Comparison of ENCODE assay signal across 2 cellular contexts in the genomic region with DNA sequence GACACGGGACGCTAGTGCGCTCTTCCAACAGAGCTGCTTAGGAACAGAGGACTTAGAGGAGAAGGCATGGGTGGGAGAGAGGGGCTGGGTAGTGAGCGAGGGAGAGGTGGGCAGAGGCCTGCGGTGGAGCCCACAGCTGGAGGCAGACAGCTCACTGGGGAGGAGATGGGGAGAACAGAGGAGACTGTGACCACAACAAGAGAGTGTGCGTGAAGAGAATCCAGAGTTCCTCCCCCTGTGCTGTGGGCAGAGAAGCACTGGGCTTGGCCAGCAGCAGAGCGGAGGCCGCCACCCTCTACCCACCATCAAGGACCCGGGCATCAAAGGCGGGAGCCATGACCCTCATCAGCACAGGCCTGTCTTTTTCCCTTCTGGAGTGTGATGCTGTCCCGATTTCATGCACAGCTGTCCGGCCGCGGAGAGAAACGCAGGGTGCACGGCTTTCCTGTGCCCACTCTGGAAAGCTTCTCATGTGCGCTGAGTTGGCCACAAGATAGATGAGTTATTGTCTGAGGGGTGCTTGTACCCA.
TF ChIP-seq lines count a peak whose summit lies in the region.

No MANE protein-coding gene starts in this region.

TF ChIP-seq in GM23338, 12 proteins besides CTCF, POLR2A, EP300 and RAD21:
- TF ChIP-seq CREB1 (CRISPR knock-in tag; IDR thresholded peaks at IDR 0.05; ENCODE audit: low read depth) (no peak), NANOG (IDR thresholded peaks at IDR 0.05; ENCODE audit: borderline replicate concordance) (no peak), JUNB (IDR thresholded peaks at IDR 0.05; ENCODE audit: unreplicated experiment) (no peak), EZH2 (IDR thresholded peaks at IDR 0.05; ENCODE audit: low read depth, unreplicated experiment) (no peak)

TF ChIP-seq in H1, 55 proteins besides CTCF, POLR2A, EP300 and RAD21:
- TF ChIP-seq, protein P1, sequence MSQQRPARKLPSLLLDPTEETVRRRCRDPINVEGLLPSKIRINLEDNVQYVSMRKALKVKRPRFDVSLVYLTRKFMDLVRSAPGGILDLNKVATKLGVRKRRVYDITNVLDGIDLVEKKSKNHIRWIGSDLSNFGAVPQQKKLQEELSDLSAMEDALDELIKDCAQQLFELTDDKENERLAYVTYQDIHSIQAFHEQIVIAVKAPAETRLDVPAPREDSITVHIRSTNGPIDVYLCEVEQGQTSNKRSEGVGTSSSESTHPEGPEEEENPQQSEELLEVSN (IDR thresholded peaks at IDR 0.05), result no peak
- TF ChIP-seq NRF1 (IDR thresholded peaks at IDR 0.05; ENCODE audit: low read depth, low read length) (no peak), RBBP5 (IDR thresholded peaks at IDR 0.05; ENCODE audit: borderline replicate concordance, low read depth, low read length) (no peak), TAF7 (optimal IDR thresholded peaks at IDR 0.05; ENCODE audit: borderline replicate concordance, low read depth, low read length) (no peak), KDM5A (IDR thresholded peaks at IDR 0.05; ENCODE audit: low read length) (no peak), TCF12 (IDR thresholded peaks at IDR 0.05; ENCODE audit: low read depth, low read length) (no peak), POLR2AphosphoS5 (IDR thresholded peaks at IDR 0.05; ENCODE audit: low read depth, low read length) (no peak), JUN (IDR thresholded peaks at IDR 0.05; ENCODE audit: low read depth, low read length) (no peak), CHD2 (IDR thresholded peaks at IDR 0.05; ENCODE audit: low read length) (no peak), GTF2F1 (IDR thresholded peaks at IDR 0.05; ENCODE audit: borderline replicate concordance, low read depth, low read length) (no peak), KDM1A (IDR thresholded peaks at IDR 0.05; ENCODE audit: borderline replicate concordance, low read length) (no peak), SP2 (IDR thresholded peaks at IDR 0.05; ENCODE audit: low read length) (no peak), BRCA1 (IDR thresholded peaks at IDR 0.05; ENCODE audit: low read depth, low read length) (no peak), RXRA (IDR thresholded peaks at IDR 0.05; ENCODE audit: insufficient read depth, low read depth, low read length) (no peak), RFX5 (IDR thresholded peaks at IDR 0.05; ENCODE audit: borderline replicate concordance, low read depth, low read length) (no peak), CBX8 (IDR thresholded peaks at IDR 0.05; ENCODE audit: borderline replicate concordance, low read depth, low read length) (no peak)
TF ChIP-seq in H1: peak in this region for 0.
